26 cellular contexts compared by ENCODE assay signal in the genomic region with DNA sequence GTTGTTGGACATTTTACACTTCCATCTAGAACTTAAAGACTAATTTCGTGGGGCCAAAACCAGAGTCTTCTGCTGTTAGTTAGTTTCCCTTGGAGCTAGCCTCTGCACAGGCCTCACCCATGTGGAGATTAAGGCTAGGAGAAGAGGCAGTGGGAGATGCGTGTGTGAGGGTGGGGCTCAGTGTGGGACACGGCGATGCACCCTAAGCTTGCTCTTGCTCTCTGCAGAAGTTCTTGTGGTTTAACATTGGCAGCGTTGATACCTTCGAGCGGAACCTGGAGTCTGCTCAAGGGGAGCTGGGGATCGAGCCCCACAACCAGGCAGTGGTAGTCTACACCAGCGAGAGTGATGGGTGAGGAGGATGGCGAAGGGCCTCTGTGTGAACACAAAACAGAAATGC. TPM values are rescaled to one million over a fixed set of nuclear protein-coding genes. Genes with fewer than 3 reads are reported as not detected.
"Had no signal": no experiment of that assay in that cellular context is flagged by ENCODE, and none has a peak within 500 bp of the region (broad histone marks: within the 10 kb centered on the region; RNA-seq: fewer than 3 reads in every experiment).

No MANE protein-coding gene starts in this region.

- H3K4me3 Mint-ChIP-seq: immature natural killer cell; naive thymus-derived CD8-positive, alpha-beta T cell; stimulated activated memory B cell treated with anti-CD40 and anti-IgM and Interleukin-4, amounts not matched to agents 10 μg/mL and 1 μg/mL and 100 μg/mL, for 72 hours had no signal

- DNase-seq: hypothalamus; immature natural killer cell; kidney; left colon; lower lobe of right lung; mammary epithelial cell; mesenchymal stem cell; naive thymus-derived CD8-positive, alpha-beta T cell; pancreas; retina; right cardiac atrium; sigmoid colon; small intestine; spleen; stimulated activated CD4-positive, alpha-beta T cell treated with anti-CD3 and anti-CD28 coated beads, Interleukin-4, amount 100 ng/mL, for 24 hours; stimulated activated naive CD8-positive, alpha-beta T cell treated with anti-CD3 and anti-CD28 coated beads, Interleukin-15, Interleukin-2, amounts not matched to agents 100 U/mL and 50 U/mL, for 24 hours; stomach; testis; thyroid gland; transverse colon; upper lobe of left lung had no signal

- ATAC-seq: left colon; left lung; lower lobe of right lung; naive thymus-derived CD8-positive, alpha-beta T cell; pancreas; right cardiac atrium; stimulated activated memory B cell treated with anti-CD40 and anti-IgM and Interleukin-4, amounts not matched to agents 10 μg/mL and 1 μg/mL and 100 μg/mL, for 72 hours; stimulated activated naive CD8-positive, alpha-beta T cell treated with anti-CD3 and anti-CD28 coated beads, Interleukin-15, Interleukin-2, amounts not matched to agents 100 U/mL and 50 U/mL, for 24 hours had no signal

- H3K9me3 Mint-ChIP-seq: immature natural killer cell; naive thymus-derived CD8-positive, alpha-beta T cell; stimulated activated memory B cell treated with anti-CD40 and anti-IgM and Interleukin-4, amounts not matched to agents 10 μg/mL and 1 μg/mL and 100 μg/mL, for 72 hours had no signal

- H3K27ac Mint-ChIP-seq: immature natural killer cell; stimulated activated memory B cell treated with anti-CD40 and anti-IgM and Interleukin-4, amounts not matched to agents 10 μg/mL and 1 μg/mL and 100 μg/mL, for 72 hours had no signal

- H3K27me3 Mint-ChIP-seq: naive thymus-derived CD8-positive, alpha-beta T cell; stimulated activated memory B cell treated with anti-CD40 and anti-IgM and Interleukin-4, amounts not matched to agents 10 μg/mL and 1 μg/mL and 100 μg/mL, for 72 hours had no signal

- H3K4me3 ChIP-seq: left lung, lower lobe of right lung, pancreas, prostate gland, sigmoid colon, spleen, stomach, testis, thyroid gland, transverse colon, upper lobe of left lung, vagina had no signal

- FAIRE-seq: islet of Langerhans had no signal

- H3K9me3 ChIP-seq: left lung, lower lobe of right lung, pancreas, prostate gland, sigmoid colon, spleen, stomach, testis, thyroid gland, transverse colon, upper lobe of left lung, vagina had no signal

- H3K4me1 ChIP-seq: left lung, lower lobe of right lung, pancreas, prostate gland, sigmoid colon, stomach, testis, thyroid gland, transverse colon, upper lobe of left lung, vagina had no signal

- H3K27me3 ChIP-seq: left lung, pancreas, sigmoid colon, spleen, stomach, testis, thyroid gland, transverse colon, upper lobe of left lung, vagina had no signal

- H3K4me1 Mint-ChIP-seq: immature natural killer cell had no signal

- H3K27ac ChIP-seq: left lung, lower lobe of right lung, pancreas, prostate gland, sigmoid colon, stomach, testis, thyroid gland, transverse colon, upper lobe of left lung, vagina had no signal

RNA-seq across cellular contexts. Expression of gene DBNDD1, which starts 34.0 kb away (rescaled TPM):
- polyA plus RNA-seq: immature natural killer cell had no signal
